20 cellular contexts compared by ENCODE assay signal in the genomic region with DNA sequence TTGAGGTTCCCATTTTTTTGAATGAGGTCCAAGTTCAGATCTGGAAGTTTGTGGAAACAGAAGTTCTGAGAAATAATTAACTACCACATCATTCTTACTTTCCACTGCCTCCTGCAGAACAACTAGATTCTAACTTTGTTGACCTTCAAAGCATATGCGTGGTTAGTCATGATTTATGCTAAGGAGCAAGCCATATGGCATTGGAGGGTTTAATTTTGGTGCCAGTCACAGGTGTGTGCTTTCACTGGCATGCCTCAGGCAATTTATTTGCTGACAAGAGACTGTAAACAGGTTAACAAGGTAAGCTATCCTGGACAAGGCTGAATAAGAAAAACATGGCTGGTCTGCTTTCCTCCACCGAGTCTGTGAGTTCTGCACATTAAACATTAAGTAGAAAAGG. TPM values are rescaled to one million over a fixed set of nuclear protein-coding genes. Genes with fewer than 3 reads are reported as not detected.
DNase-seq lines count a peak whose midpoint lies in the region; ATAC-seq and TF ChIP-seq lines count a peak whose summit lies in the region.
"Had no signal": no experiment of that assay in that cellular context is flagged by ENCODE, and none has a peak within 500 bp of the region (broad histone marks: within the 10 kb centered on the region; RNA-seq: fewer than 3 reads in every experiment).

No MANE protein-coding gene starts in this region.

- H3K27ac Mint-ChIP-seq in activated CD8-positive, alpha-beta T cell treated with anti-CD3 and anti-CD28 coated beads, Interleukin-2, amount 10 ng/mL, durations not matched to agents 7 days and 5 days, result no peak overlapping the region
- H3K27ac Mint-ChIP-seq: CD4-positive, alpha-beta T cell had no signal

- H3K4me3 ChIP-seq in IMR-90 (ENCODE audit: insufficient read depth, low read depth, low read length), result no peak overlapping the region
- H3K4me3 ChIP-seq: GM12878, GM23248, HAP-1 had no signal

- H3K27me3 Mint-ChIP-seq in activated CD8-positive, alpha-beta T cell treated with anti-CD3 and anti-CD28 coated beads, Interleukin-2, amount 10 ng/mL, durations not matched to agents 7 days and 5 days (ENCODE audit: low read depth), result no peaks in the 10 kb centered on the region
- H3K27me3 Mint-ChIP-seq: CD4-positive, alpha-beta T cell had no signal

- H3K9me1 ChIP-seq in IMR-90 (ENCODE audit: insufficient read depth, low read length), result peaks cover 3% of the 10 kb centered on the region; the same call in 1 of the 2 replicates

- no peak overlapping the region for H3K56ac ChIP-seq in IMR-90 (ENCODE audit: extremely low read depth, insufficient read depth, low read length)

- no peak overlapping the region for H3K18ac ChIP-seq in IMR-90 (ENCODE audit: low read depth, low read length)

- no peak for TF ChIP-seq POLR2A in IMR-90 (IDR thresholded peaks at IDR 0.05; ENCODE audit: low read depth, low read length)

- H4K91ac ChIP-seq in IMR-90 (ENCODE audit: insufficient read depth, low read depth, low read length), result no peak overlapping the region

- WGBS in IMR-90 (ENCODE audit: extremely low coverage in 2 of 2, insufficient read length in 1 of 2), 2 experiments, result no CpG with 5 or more reads among the region's 2 CpGs

- no peak overlapping the region for H2BK15ac ChIP-seq in IMR-90 (ENCODE audit: low read depth, low read length)

- TF ChIP-seq CTCF in IMR-90 (conservative IDR thresholded peaks at IDR 0.05; ENCODE audit: low read depth, low read length), result no peak
- TF ChIP-seq CTCF in GM13976 (IDR thresholded peaks at IDR 0.05; ENCODE audit: borderline replicate concordance, control extremely low read depth, extremely low read depth, insufficient read depth, missing control alignments), result no peak

- no peaks in the 10 kb centered on the region for H3K4me1 Mint-ChIP-seq in activated CD8-positive, alpha-beta T cell treated with anti-CD3 and anti-CD28 coated beads, Interleukin-2, amount 10 ng/mL, durations not matched to agents 7 days and 5 days (ENCODE audit: low read depth)

- H2BK5ac ChIP-seq in IMR-90 (ENCODE audit: low read depth, low read length, poor library complexity, severe bottlenecking), result no peak overlapping the region

- no peak overlapping the region for H3K4me3 Mint-ChIP-seq in activated CD8-positive, alpha-beta T cell treated with anti-CD3 and anti-CD28 coated beads, Interleukin-2, amount 10 ng/mL, durations not matched to agents 7 days and 5 days
- H3K4me3 Mint-ChIP-seq: CD4-positive, alpha-beta T cell had no signal

- intact Hi-C loops in IMR-90 (cut with micrococcal nuclease), result no loop called here

- POLR2A ChIA-PET in IMR-90 (lab: Charles Lee; ENCODE audit: unreplicated experiment), result no interaction called here
- POLR2A ChIA-PET in activated CD8-positive, alpha-beta T cell treated with anti-CD3 and anti-CD28 coated beads, Interleukin-2, amount 10 ng/mL, durations not matched to agents 7 days and 5 days (lab: Charles Lee), result no interaction called here

- H3K4ac ChIP-seq in IMR-90 (ENCODE audit: low read depth, low read length), result no peak overlapping the region

- CTCF ChIA-PET in IMR-90 (lab: Yijun Ruan, JAX), result no interaction called here
- CTCF ChIA-PET in activated CD8-positive, alpha-beta T cell treated with anti-CD3 and anti-CD28 coated beads, Interleukin-2, amount 10 ng/mL, durations not matched to agents 7 days and 5 days (lab: Charles Lee), result no interaction called here

- no peak overlapping the region for H4K5ac ChIP-seq in IMR-90 (ENCODE audit: low read depth, low read length)

- H2AK9ac ChIP-seq in IMR-90 (replicated peaks; ENCODE audit: low read depth, low read length, poor library complexity), result no peak overlapping the region

- H2BK20ac ChIP-seq in IMR-90 (ENCODE audit: low read depth, low read length), result no peak overlapping the region

- H3K36me3 Mint-ChIP-seq in activated CD8-positive, alpha-beta T cell treated with anti-CD3 and anti-CD28 coated beads, Interleukin-2, amount 10 ng/mL, durations not matched to agents 7 days and 5 days (ENCODE audit: low read depth), result no peaks in the 10 kb centered on the region

- no peak overlapping the region for H3K4me2 ChIP-seq in IMR-90 (ENCODE audit: low read depth, low read length)
- H3K4me2 ChIP-seq: KMS-11 had no signal

- H4K8ac ChIP-seq in IMR-90 (ENCODE audit: low read depth in 2 of 2, low read length in 2 of 2), result no peak overlapping the region

- DNase-seq in NCI-H2171 treated with DMSO at 0.1 percent for 48 hours (lab: John Stamatoyannopoulos, UW), result peak; percentile 49
- DNase-seq in NCI-H2171 (lab: John Stamatoyannopoulos, UW), result no peak
- DNase-seq in DMS79 (lab: John Stamatoyannopoulos, UW), result peak; percentile 3
- no peak for DNase-seq in IMR-90
- peak; percentile 42 for DNase-seq in kidney tubule cell (ENCODE audit: low spot score)
- DNase-seq in COR-L47 (lab: John Stamatoyannopoulos, UW), result no peak
- DNase-seq in GM13976 (ENCODE audit: low spot score), result no peak
- DNase-seq in activated CD8-positive, alpha-beta T cell treated with anti-CD3 and anti-CD28 coated beads, Interleukin-2, amount 10 ng/mL, durations not matched to agents 7 days and 5 days, result no peak
- DNase-seq: AML-193; CD4-positive, alpha-beta T cell; DND-41 had no signal

- no peak overlapping the region for H3K9ac ChIP-seq in IMR-90 (ENCODE audit: low read depth, low read length)
- H3K9ac ChIP-seq: GM23248, KMS-11 had no signal

- no peaks in the 10 kb centered on the region for H4K20me1 ChIP-seq in IMR-90 (ENCODE audit: insufficient read depth, low read length)

- H3K9me3 ChIP-seq in IMR-90 (ENCODE audit: control insufficient read depth, insufficient read depth, low read length), result no peaks in the 10 kb centered on the region
- H3K9me3 ChIP-seq: HAP-1 had no signal

- no peak for TF ChIP-seq RAD21 in IMR-90 (IDR thresholded peaks at IDR 0.05; ENCODE audit: low read length)

- 0 out of 2 replicates have a peak overlapping the region, but pooled peaks have one; percentile 45 for H3K14ac ChIP-seq in IMR-90 (replicated peaks; ENCODE audit: low read depth, low read length)

- in situ Hi-C loops in IMR-90 (cut with MboI; ENCODE audit: low sequenced_read_pairs), result no loop called here
- in situ Hi-C loops in GM13976 (cut with MboI; ENCODE audit: low sequenced_read_pairs, unreplicated experiment), result no loop called here

- no peak overlapping the region for H2AK5ac ChIP-seq in IMR-90 (ENCODE audit: low read depth, low read length)

- ATAC-seq in IMR-90 (ENCODE audit: low read depth), result no peak
- no peak for ATAC-seq in activated CD8-positive, alpha-beta T cell treated with anti-CD3 and anti-CD28 coated beads, Interleukin-2, amount 10 ng/mL, durations not matched to agents 7 days and 5 days
- ATAC-seq: GM12878 had no signal

- no peak overlapping the region for H2BK120ac ChIP-seq in IMR-90 (ENCODE audit: low read depth, low read length)

- H3K36me3 ChIP-seq in IMR-90 (ENCODE audit: control insufficient read depth, insufficient read depth, low read length), result no peaks in the 10 kb centered on the region
- H3K36me3 ChIP-seq: HAP-1 had no signal

- BruUV-seq in IMR-90 (replicated peaks; lab: Mats Ljungman, UMichigan), result no TSS peak

- dilution Hi-C loops in IMR-90 (cut with HindIII; ENCODE audit: low sequenced_read_pairs, unreplicated experiment), result no loop called here

- H3K4me1 ChIP-seq in IMR-90 (ENCODE audit: control insufficient read depth, insufficient read depth, low read length), result no peaks in the 10 kb centered on the region; the same call in 1 of the 2 replicates
- H3K4me1 ChIP-seq: HAP-1 had no signal

- H3K79me1 ChIP-seq in IMR-90 (ENCODE audit: low read depth in 1 of 2, low read length in 2 of 2), result no peaks in the 10 kb centered on the region

- no peak overlapping the region for H2AFZ ChIP-seq in IMR-90 (replicated peaks; ENCODE audit: low read length, poor library complexity)
- H2AFZ ChIP-seq: GM23248 had no signal

- H3K27me3 ChIP-seq in IMR-90 (ENCODE audit: control insufficient read depth, insufficient read depth, low read length), result no peaks in the 10 kb centered on the region

- H3K27ac ChIP-seq in IMR-90 (ENCODE audit: insufficient read depth, low read length), result no peak overlapping the region
- H3K27ac ChIP-seq: C4-2B, GM23248, KMS-11 had no signal

- no peaks in the 10 kb centered on the region for H3K9me3 Mint-ChIP-seq in activated CD8-positive, alpha-beta T cell treated with anti-CD3 and anti-CD28 coated beads, Interleukin-2, amount 10 ng/mL, durations not matched to agents 7 days and 5 days (ENCODE audit: insufficient read depth)
- H3K9me3 Mint-ChIP-seq: CD4-positive, alpha-beta T cell had no signal

- no peak overlapping the region for H3K23ac ChIP-seq in IMR-90 (ENCODE audit: low read depth, low read length)

TF ChIP-seq in IMR-90, 13 proteins besides CTCF, POLR2A, EP300 and RAD21 (continues in another document):
- TF ChIP-seq CEBPB (IDR thresholded peaks at IDR 0.05; ENCODE audit: low read depth, low read length) (no peak), MAZ (IDR thresholded peaks at IDR 0.05; ENCODE audit: borderline replicate concordance, low read depth, low read length) (no peak), RFX5 (IDR thresholded peaks at IDR 0.05; ENCODE audit: low read depth, low read length) (no peak), RCOR1 (IDR thresholded peaks at IDR 0.05; ENCODE audit: insufficient replicate concordance, low read length) (no peak), SMC3 (IDR thresholded peaks at IDR 0.05; ENCODE audit: low read depth, low read length) (no peak), NFE2L2 (IDR thresholded peaks at IDR 0.05; ENCODE audit: low read depth, low read length) (no peak)
- TF ChIP-seq, protein P1, sequence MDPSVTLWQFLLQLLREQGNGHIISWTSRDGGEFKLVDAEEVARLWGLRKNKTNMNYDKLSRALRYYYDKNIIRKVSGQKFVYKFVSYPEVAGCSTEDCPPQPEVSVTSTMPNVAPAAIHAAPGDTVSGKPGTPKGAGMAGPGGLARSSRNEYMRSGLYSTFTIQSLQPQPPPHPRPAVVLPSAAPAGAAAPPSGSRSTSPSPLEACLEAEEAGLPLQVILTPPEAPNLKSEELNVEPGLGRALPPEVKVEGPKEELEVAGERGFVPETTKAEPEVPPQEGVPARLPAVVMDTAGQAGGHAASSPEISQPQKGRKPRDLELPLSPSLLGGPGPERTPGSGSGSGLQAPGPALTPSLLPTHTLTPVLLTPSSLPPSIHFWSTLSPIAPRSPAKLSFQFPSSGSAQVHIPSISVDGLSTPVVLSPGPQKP (IDR thresholded peaks at IDR 0.05; ENCODE audit: borderline replicate concordance, low read depth, low read length), result no peak

RNA-seq across cellular contexts. Expression of a gene that starts 31.5 kb away (rescaled TPM):
- not detected in 2 replicates for total RNA-seq in IMR-90 (2012; rRNA removed)
- not detected in 2 replicates for polyA plus RNA-seq in IMR-90 (2012; rRNA removed)
- not detected in 2 replicates for polyA plus RNA-seq in IMR-90 (2012; cell fraction: cytosol; rRNA removed)
- not detected in 2 replicates for polyA plus RNA-seq in IMR-90 (2012; cell fraction: nucleus; rRNA removed; ENCODE audit: low replicate concordance)
- total RNA-seq in activated CD8-positive, alpha-beta T cell treated with anti-CD3 and anti-CD28 coated beads, Interleukin-2, amount 10 ng/mL, durations not matched to agents 7 days and 5 days, result not detected
- total RNA-seq: CD4-positive, alpha-beta T cell; G401; GM23248; H4; HT-29 had no signal
- polyA plus RNA-seq: BJ, GM23248 had no signal

Comparison
In these comparisons a context has a peak if more than half of its experiments do, and no peak if none do; other contexts are left out.
1. DNase-seq: peak in NCI-H2171 treated with DMSO at 0.1 percent for 48 hours (single experiment), DMS79 (single experiment) and kidney tubule cell (single experiment); none in NCI-H2171 (single experiment), IMR-90 (single experiment), COR-L47 (single experiment), GM13976 (single experiment) and activated CD8-positive, alpha-beta T cell treated with anti-CD3 and anti-CD28 coated beads, Interleukin-2, amount 10 ng/mL, durations not matched to agents 7 days and 5 days (single experiment).